Comparison of ENCODE assay signal across 19 cellular contexts in genomic region chr17:334974-335481, GRCh38. TPM values are rescaled to one million over a fixed set of nuclear protein-coding genes. Genes with fewer than 3 reads are reported as not detected.
DNase-seq lines count a peak whose midpoint lies in the region; ATAC-seq and TF ChIP-seq lines count a peak whose summit lies in the region.
"Had no signal": no experiment of that assay in that cellular context is flagged by ENCODE, and none has a peak within 500 bp of the region (broad histone marks: within the 10 kb centered on the region; RNA-seq: fewer than 3 reads in every experiment).

No MANE protein-coding gene starts in this region.

- H3K79me2 ChIP-seq in osteoblast (ENCODE audit: insufficient read depth, low read length) = no peaks in the 10 kb centered on the region
- no peaks in the 10 kb centered on the region for H3K79me2 ChIP-seq in Karpas-422 (ENCODE audit: low read length)

- no peaks in the 10 kb centered on the region for H3K36me3 Mint-ChIP-seq in endodermal cell (ENCODE audit: low read depth)

- H2AFZ ChIP-seq in osteoblast (ENCODE audit: low read length) (no peak overlapping the region), Karpas-422 (ENCODE audit: low read length) (no peak overlapping the region)

- no peak overlapping the region for H3K4me3 ChIP-seq in endodermal cell (ENCODE audit: low read length)
- H3K4me3 ChIP-seq in osteoblast (ENCODE audit: insufficient read depth, low read length) = no peak overlapping the region
- no peak overlapping the region for H3K4me3 ChIP-seq in upper lobe of right lung
- H3K4me3 ChIP-seq in Karpas-422 (ENCODE audit: low read length) = no peak overlapping the region
- H3K4me3 ChIP-seq in lower lobe of right lung = no peak overlapping the region
- H3K4me3 ChIP-seq: A549, GM12878, MG63 had no signal

- H3K4me1 ChIP-seq in endodermal cell (ENCODE audit: control insufficient read depth, insufficient read depth, low read length) (no peaks in the 10 kb centered on the region), osteoblast (ENCODE audit: insufficient read depth, low read length) (no peaks in the 10 kb centered on the region), upper lobe of right lung (peaks cover 58% of the 10 kb centered on the region), Karpas-422 (ENCODE audit: low read length) (peaks cover 11% of the 10 kb centered on the region), lower lobe of right lung (peaks cover 48% of the 10 kb centered on the region)
- H3K4me1 ChIP-seq: A549 had no signal

- peaks cover 31% of the 10 kb centered on the region for H3K4me1 Mint-ChIP-seq in endodermal cell
- H3K4me1 Mint-ChIP-seq: activated CD4-positive, alpha-beta T cell treated with anti-CD3 and anti-CD28 coated beads, Interleukin-2, amount 10 ng/mL, durations not matched to agents 7 days and 5 days had no signal

- H3K27ac Mint-ChIP-seq in endodermal cell = no peak overlapping the region
- H3K27ac Mint-ChIP-seq: activated CD4-positive, alpha-beta T cell treated with anti-CD3 and anti-CD28 coated beads, Interleukin-2, amount 10 ng/mL, durations not matched to agents 7 days and 5 days; activated T-cell treated with anti-CD3 and anti-CD28 coated beads, Interleukin-2, amount 50 U/mL, for 24 hours had no signal

- intact Hi-C loops in cardiac septum (cut with DNase I) (loop anchor here (5.0 kb wide), 1 partner anchor 68 kb away; no protein-coding TSS in a partner anchor), left ventricle myocardium superior (cut with micrococcal nuclease) (no loop called here), upper lobe of right lung (cut with DNase I) (no loop called here), lower lobe of right lung (cut with DNase I) (no loop called here)

- no peaks in the 10 kb centered on the region for H3K27me3 ChIP-seq in endodermal cell (ENCODE audit: control insufficient read depth, insufficient read depth, low read length, poor library complexity, severe bottlenecking)
- peaks cover 3% of the 10 kb centered on the region for H3K27me3 ChIP-seq in osteoblast (ENCODE audit: insufficient read depth, low read length)
- no peaks in the 10 kb centered on the region for H3K27me3 ChIP-seq in upper lobe of right lung
- H3K27me3 ChIP-seq in Karpas-422 (ENCODE audit: low read length) = no peaks in the 10 kb centered on the region
- no peaks in the 10 kb centered on the region for H3K27me3 ChIP-seq in lower lobe of right lung (ENCODE audit: low read depth)
- H3K27me3 ChIP-seq: MG63 had no signal

- no peak overlapping the region for H3K4me3 Mint-ChIP-seq in endodermal cell
- H3K4me3 Mint-ChIP-seq: activated CD4-positive, alpha-beta T cell treated with anti-CD3 and anti-CD28 coated beads, Interleukin-2, amount 10 ng/mL, durations not matched to agents 7 days and 5 days; activated T-cell treated with anti-CD3 and anti-CD28 coated beads, Interleukin-2, amount 50 U/mL, for 24 hours had no signal

- H3K9ac ChIP-seq in endodermal cell (ENCODE audit: extremely low read depth, low read length, poor library complexity, severe bottlenecking) = no peak overlapping the region
- no peak overlapping the region for H3K9ac ChIP-seq in Karpas-422 (ENCODE audit: low read length)

- TF ChIP-seq CTCF in endodermal cell (conservative IDR thresholded peaks at IDR 0.05) = no peak
- TF ChIP-seq CTCF in osteoblast (IDR thresholded peaks at IDR 0.05; ENCODE audit: extremely low read depth, low read depth, low read length) = no peak
- TF ChIP-seq CTCF in upper lobe of right lung (IDR thresholded peaks at IDR 0.05) = no peak
- no peak for TF ChIP-seq CTCF in lower lobe of right lung (IDR thresholded peaks at IDR 0.05)

- WGBS in endodermal cell (ENCODE audit: insufficient coverage in 1 of 2, insufficient read length in 1 of 2), 2 experiments = 86 to 87% methylated on average over 27 to 28 of the region's 28 CpGs

- no peaks in the 10 kb centered on the region for H3K27me3 Mint-ChIP-seq in endodermal cell (ENCODE audit: insufficient read depth)
- H3K27me3 Mint-ChIP-seq: activated CD4-positive, alpha-beta T cell treated with anti-CD3 and anti-CD28 coated beads, Interleukin-2, amount 10 ng/mL, durations not matched to agents 7 days and 5 days had no signal

- H3K9me2 ChIP-seq in Karpas-422 (replicated peaks; ENCODE audit: insufficient read depth, low read length) = no peaks in the 10 kb centered on the region

- ATAC-seq in left ventricle myocardium superior = no peak
- ATAC-seq in upper lobe of right lung = no peak
- no peak for ATAC-seq in lower lobe of right lung
- ATAC-seq: A549, GM12878 had no signal

- DNase-seq in cardiac septum (ENCODE audit: low spot score) = peak; percentile 57
- no peak for DNase-seq in left ventricle myocardium superior
- DNase-seq in endodermal cell = peak; percentile 53
- DNase-seq in osteoblast (ENCODE audit: insufficient read length, low spot score, missing footprints) = peak; percentile 35
- DNase-seq in upper lobe of right lung = peak; percentile 59
- DNase-seq in Karpas-422 = no peak
- DNase-seq in activated CD4-positive, alpha-beta T cell treated with anti-CD3 and anti-CD28 coated beads for 4 hours = no peak
- DNase-seq in lower lobe of right lung = no peak
- DNase-seq: activated CD4-positive, alpha-beta T cell treated with anti-CD3 and anti-CD28 coated beads, Interleukin-2, amount 10 ng/mL, durations not matched to agents 7 days and 5 days; activated T-cell treated with anti-CD3 and anti-CD28 coated beads, Interleukin-2, amount 50 U/mL, for 24 hours; HCEC 1CT; MG63; NCI-H187 treated with DMSO at 0.1 percent for 48 hours; NCI-H510A treated with DMSO at 0.1 percent for 48 hours; SIG-M5; substantia nigra had no signal

- H3K9me3 ChIP-seq in endodermal cell (ENCODE audit: control insufficient read depth, low read length) (no peaks in the 10 kb centered on the region), osteoblast (ENCODE audit: low read depth, low read length) (no peaks in the 10 kb centered on the region), upper lobe of right lung (no peaks in the 10 kb centered on the region), Karpas-422 (ENCODE audit: low read length) (no peaks in the 10 kb centered on the region), lower lobe of right lung (no peaks in the 10 kb centered on the region)
- H3K9me3 ChIP-seq: A549, MG63 had no signal

- no peaks in the 10 kb centered on the region for H4K20me1 ChIP-seq in osteoblast (ENCODE audit: insufficient read depth, low read length)
- no peaks in the 10 kb centered on the region for H4K20me1 ChIP-seq in Karpas-422 (ENCODE audit: insufficient read depth, low read depth, low read length)

- H3K9me3 Mint-ChIP-seq in endodermal cell = no peaks in the 10 kb centered on the region
- H3K9me3 Mint-ChIP-seq: activated CD4-positive, alpha-beta T cell treated with anti-CD3 and anti-CD28 coated beads, Interleukin-2, amount 10 ng/mL, durations not matched to agents 7 days and 5 days; activated T-cell treated with anti-CD3 and anti-CD28 coated beads, Interleukin-2, amount 50 U/mL, for 24 hours had no signal

- no peak overlapping the region for H3K4me2 ChIP-seq in osteoblast (ENCODE audit: insufficient read depth, low read length)
- H3K4me2 ChIP-seq in Karpas-422 (ENCODE audit: low read depth, low read length, poor library complexity, severe bottlenecking) = no peak overlapping the region
- H3K4me2 ChIP-seq: A549 had no signal

- H3K27ac ChIP-seq in endodermal cell (ENCODE audit: low read depth, low read length) = no peak overlapping the region
- H3K27ac ChIP-seq in osteoblast (ENCODE audit: low read depth, low read length) = no peak overlapping the region
- no peak overlapping the region for H3K27ac ChIP-seq in upper lobe of right lung
- H3K27ac ChIP-seq in Karpas-422 (ENCODE audit: low read length) = no peak overlapping the region
- no peak overlapping the region for H3K27ac ChIP-seq in lower lobe of right lung
- H3K27ac ChIP-seq: A549, epithelial cell of prostate had no signal

- H3K36me3 ChIP-seq in endodermal cell (ENCODE audit: control insufficient read depth, insufficient read depth, low read length) = no peaks in the 10 kb centered on the region
- H3K36me3 ChIP-seq in osteoblast (ENCODE audit: insufficient read depth, low read length) = no peaks in the 10 kb centered on the region
- H3K36me3 ChIP-seq in upper lobe of right lung = no peaks in the 10 kb centered on the region
- no peaks in the 10 kb centered on the region for H3K36me3 ChIP-seq in Karpas-422 (ENCODE audit: insufficient read depth, low read length)
- no peaks in the 10 kb centered on the region for H3K36me3 ChIP-seq in lower lobe of right lung
- H3K36me3 ChIP-seq: MG63 had no signal

RNA-seq across cellular contexts. Expression of gene RPH3AL, which starts 17.6 kb away (rescaled TPM):
- total RNA-seq in cardiac septum = 5.5 TPM
- 3.8 TPM for total RNA-seq in left ventricle myocardium superior
- total RNA-seq in endodermal cell = 10 to 100 TPM; 14.7 to 16.9 TPM
- polyA plus RNA-seq in endodermal cell (2013, experiment 1 of 2) = 4.1 TPM
- 4.6 TPM for polyA plus RNA-seq in endodermal cell (2013, experiment 2 of 2)
- total RNA-seq in osteoblast = 2.9 and 3.2 TPM in 2 replicates
- total RNA-seq in upper lobe of right lung = 33.3 TPM
- total RNA-seq in Karpas-422 (2014; rRNA removed; shearing (Covaris generic); ENCODE audit: low replicate concordance) = 0.29 TPM in 1 of 2 replicates, not detected in the other
- total RNA-seq in lower lobe of right lung = 38.7 TPM

Comparison
In these comparisons a context has a peak if more than half of its experiments do, and no peak if none do; other contexts are left out.
1. DNase-seq: peak in cardiac septum (single experiment), endodermal cell (single experiment), osteoblast (single experiment) and upper lobe of right lung (single experiment); none in left ventricle myocardium superior (single experiment), Karpas-422 (single experiment), activated CD4-positive, alpha-beta T cell treated with anti-CD3 and anti-CD28 coated beads for 4 hours (0 of 2) and lower lobe of right lung (single experiment).